8 cellular contexts compared by ENCODE assay signal in the genomic region with DNA sequence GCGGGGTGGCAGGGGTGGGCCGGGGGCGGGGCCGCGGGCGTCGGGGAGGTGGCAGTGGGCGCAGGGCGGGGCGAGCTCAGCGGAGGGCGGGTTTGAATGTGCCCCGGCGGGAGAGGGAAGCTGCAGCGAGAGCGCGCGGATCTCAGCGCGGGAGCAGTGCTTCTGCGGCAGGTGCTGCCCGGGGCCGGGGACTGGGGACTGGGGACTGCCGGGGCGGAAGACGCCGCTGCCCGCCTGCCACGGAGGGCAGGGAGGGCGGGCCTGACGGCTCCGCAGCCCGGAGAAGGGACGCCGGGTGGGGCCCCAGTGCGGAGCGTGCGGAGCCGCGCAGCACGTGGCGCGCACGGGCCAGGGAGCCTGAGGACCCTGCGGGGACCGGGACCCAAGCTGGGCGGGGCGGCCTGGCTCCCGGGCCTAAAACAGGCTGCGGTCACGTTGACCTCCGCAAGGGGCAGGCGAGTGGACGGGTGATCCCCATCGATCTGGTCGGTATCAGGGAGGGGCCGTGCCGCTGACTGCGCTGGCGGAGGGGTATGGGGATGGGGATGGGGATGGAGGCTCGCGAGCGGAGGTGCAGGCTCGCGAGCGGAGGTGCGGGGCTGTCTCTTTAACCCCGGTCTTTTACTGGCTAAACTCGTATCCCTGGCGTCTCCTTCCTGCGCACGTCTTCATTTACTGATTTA. TPM values are rescaled to one million over a fixed set of nuclear protein-coding genes. Genes with fewer than 3 reads are reported as not detected.
DNase-seq lines count a peak whose midpoint lies in the region; ATAC-seq, FAIRE-seq and TF ChIP-seq lines count a peak whose summit lies in the region.

A gene (plus strand): TSS at position 125 of the 683 bp plus-strand sequence. CDS start 3,719 bp downstream, outside the sequence.

- peak within 1 kb of the TSS; percentile 47 for H3K27ac ChIP-seq in CD4-positive, CD25-positive, alpha-beta regulatory T cell (ENCODE audit: insufficient read depth, low read length, poor library complexity, severe bottlenecking)
- H3K27ac ChIP-seq in KOPT-K1 (ENCODE audit: low read depth, low read length, poor library complexity, severe bottlenecking): peak within 1 kb of the TSS; percentile 85
- H3K27ac ChIP-seq in SJSA1: no peak within 1 kb of the TSS
- peak within 1 kb of the TSS; percentile 31 for H3K27ac ChIP-seq in neutrophil
- peak within 1 kb of the TSS; percentile 92 for H3K27ac ChIP-seq in suprapubic skin

- whole genome bisulfite sequencing in suprapubic skin: 0% methylated on average over 5 of the region's 72 CpGs

- peaks cover 7% of the 10 kb centered on the region for H3K27me3 Mint-ChIP-seq in CD4-positive, CD25-positive, alpha-beta regulatory T cell

- H3K4me3 Mint-ChIP-seq in CD4-positive, CD25-positive, alpha-beta regulatory T cell: peak within 1 kb of the TSS; percentile 84 to 96 (median 86)

- H3K4me1 ChIP-seq in CD4-positive, CD25-positive, alpha-beta regulatory T cell (ENCODE audit: control insufficient read depth, insufficient read depth, low read length, poor library complexity, severe bottlenecking): peaks cover 32% of the 10 kb centered on the region
- H3K4me1 ChIP-seq in SJSA1 (replicated peaks) (peaks cover 40% of the 10 kb centered on the region), neutrophil (ENCODE audit: control insufficient read depth in 1 of 2, insufficient read depth in 1 of 2, low read depth in 1 of 2, low read length in 1 of 2) (peaks cover 55 to 63% of the 10 kb centered on the region in 2 experiments), suprapubic skin (peaks cover 98% of the 10 kb centered on the region)

- no peaks in the 10 kb centered on the region for H3K36me3 ChIP-seq in CD4-positive, CD25-positive, alpha-beta regulatory T cell (ENCODE audit: control insufficient read depth, insufficient read depth, low read length)
- peaks cover 20% of the 10 kb centered on the region for H3K36me3 ChIP-seq in KOPT-K1 (ENCODE audit: insufficient read depth, low read length)
- no peaks in the 10 kb centered on the region for H3K36me3 ChIP-seq in SJSA1
- no peaks in the 10 kb centered on the region for H3K36me3 ChIP-seq in neutrophil
- H3K36me3 ChIP-seq in suprapubic skin: no peaks in the 10 kb centered on the region

- peak within 1 kb of the TSS in 2 of 3 donors; percentile 67 to 91 for H3K27ac Mint-ChIP-seq in CD4-positive, CD25-positive, alpha-beta regulatory T cell

- no peaks in the 10 kb centered on the region for H3K9me3 ChIP-seq in CD4-positive, CD25-positive, alpha-beta regulatory T cell (ENCODE audit: control insufficient read depth in 2 of 2, low read length in 2 of 2)
- H3K9me3 ChIP-seq in KOPT-K1 (ENCODE audit: insufficient read depth, low read length, poor library complexity, severe bottlenecking) (no peaks in the 10 kb centered on the region), SJSA1 (replicated peaks) (0 out of 2 replicates have a peak, but pooled peaks cover 2% of the 10 kb centered on the region), neutrophil (no peaks in the 10 kb centered on the region), suprapubic skin (no peaks in the 10 kb centered on the region)

- peaks cover 0 to 1% (median 0%) of the 10 kb centered on the region in 7 donors for H3K9me3 Mint-ChIP-seq in CD4-positive, CD25-positive, alpha-beta regulatory T cell

- TF ChIP-seq EP300 in suprapubic skin (IDR thresholded peaks at IDR 0.05): no peak

- TF ChIP-seq POLR2A in suprapubic skin (IDR thresholded peaks at IDR 0.05): no peak

- no peaks in the 10 kb centered on the region for H3K36me3 Mint-ChIP-seq in CD4-positive, CD25-positive, alpha-beta regulatory T cell

- H3K27me3 ChIP-seq in CD4-positive, CD25-positive, alpha-beta regulatory T cell (ENCODE audit: control insufficient read depth, insufficient read depth, low read length): no peaks in the 10 kb centered on the region
- no peaks in the 10 kb centered on the region for H3K27me3 ChIP-seq in SJSA1 (replicated peaks)
- peaks cover 12% of the 10 kb centered on the region for H3K27me3 ChIP-seq in neutrophil
- H3K27me3 ChIP-seq in suprapubic skin: no peaks in the 10 kb centered on the region

- H3K4me1 Mint-ChIP-seq in CD4-positive, CD25-positive, alpha-beta regulatory T cell: peaks cover 0 to 36% (median 12%) of the 10 kb centered on the region in 4 donors

- H3K4me3 ChIP-seq in CD4-positive, CD25-positive, alpha-beta regulatory T cell (ENCODE audit: low read depth, low read length): peak within 1 kb of the TSS; percentile 56
- H3K4me3 ChIP-seq in SJSA1: peak within 1 kb of the TSS; percentile 50
- H3K4me3 ChIP-seq in neutrophil (ENCODE audit: low read depth in 1 of 2, low read length in 1 of 2): peak within 1 kb of the TSS; percentile 34 to 66
- peak within 1 kb of the TSS; percentile 81 for H3K4me3 ChIP-seq in suprapubic skin

- peak; percentile 80 to 82 for ATAC-seq in CD4-positive, CD25-positive, alpha-beta regulatory T cell (ENCODE audit: low read depth in 2 of 2)
- ATAC-seq in GM19467 (IDR thresholded peaks at IDR 0.05; ENCODE audit: unreplicated experiment): peak; percentile 36

- no peak for FAIRE-seq in frontal cortex (lab: Jason Lieb, UNC)

- DNase-seq in CD4-positive, CD25-positive, alpha-beta regulatory T cell: peak; percentile 79 to 85 (median 82)
- DNase-seq in SJSA1 (ENCODE audit: low read depth in 1 of 2, low spot score in 2 of 2): peak in 1 of 2 experiments; percentile 77
- DNase-seq in activated gamma-delta T cell treated with Interleukin-2 at 50 U/mL for 16 hours: peak; percentile 78
- DNase-seq in frontal cortex (ENCODE audit: low spot score in 2 of 2): peak; percentile 88 to 89
- peak in 1 of 2 donors; percentile 79 for DNase-seq in suprapubic skin (ENCODE audit: low spot score in 2 of 2)

- TF ChIP-seq CTCF in neutrophil (IDR thresholded peaks at IDR 0.05) (peak; percentile 27), suprapubic skin (IDR thresholded peaks at IDR 0.05) (no peak)

RNA-seq across cellular contexts. Expression of the gene that starts here (rescaled TPM):
- total RNA-seq in CD4-positive, CD25-positive, alpha-beta regulatory T cell: 2.6 TPM
- polyA plus RNA-seq in CD4-positive, CD25-positive, alpha-beta regulatory T cell: 1 to 10 TPM; 3.3 to 6.1 (median 3.9) TPM
- 6.7 and 11.0 TPM in 2 replicates for total RNA-seq in SJSA1 (2014; rRNA removed; shearing (Covaris generic))
- total RNA-seq in frontal cortex: 3.7 TPM
- 100 to 1,000 TPM in 1 of 4 donors, 10 to 100 TPM in 3; 61.7 to 133 (median 75.3) TPM for total RNA-seq in suprapubic skin
